ENCODE assay signal across 8 cellular contexts in genomic region chr4:75180790-75181776, GRCh38.
A peak's percentile ranks its signal among the peaks of the same experiment; 100 is the strongest.
DNase-seq lines count a peak whose midpoint lies in the region; ATAC-seq, FAIRE-seq and TF ChIP-seq lines count a peak whose summit lies in the region.

No MANE protein-coding gene starts in this region.

- FAIRE-seq in K562 (lab: Jason Lieb, UNC), result no peak

- CTCF ChIA-PET in K562 (lab: Yijun Ruan, JAX; ENCODE audit: low intra/inter-chr PET ratio), result no interaction called here

- peak overlapping the region; percentile 69 for H2AFZ ChIP-seq in K562 (ENCODE audit: low read depth, low read length)

- no peak for TF ChIP-seq CTCF in K562 (IDR thresholded peaks at IDR 0.05 in 2 of 3, conservative IDR thresholded peaks at IDR 0.05 in 1 of 3; ENCODE audit: insufficient read depth in 2 of 3, low read depth in 1 of 3, low read length in 3 of 3)

- H3K27me3 ChIP-seq in BLaER1 treated with 17β-estradiol and CSF1 and Interleukin-3, amounts not matched to agents 10 nM and 100 nM, result no peaks in the 10 kb centered on the region
- no peaks in the 10 kb centered on the region for H3K27me3 ChIP-seq in K562 (ENCODE audit: control insufficient read depth in 2 of 2, insufficient read depth in 2 of 2, low read length in 2 of 2)

- no peaks in the 10 kb centered on the region for H3K27me3 Mint-ChIP-seq in activated T-cell treated with anti-CD3 and anti-CD28 coated beads, Interleukin-2, amount 50 U/mL, for 24 hours

- peak overlapping the region; percentile 50 to 86 (median 76) for H3K27ac ChIP-seq in BLaER1 treated with 17β-estradiol and CSF1 and Interleukin-3, amounts not matched to agents 10 nM and 100 nM
- no peak overlapping the region for H3K27ac ChIP-seq in K562 (ENCODE audit: extremely low read depth, low read depth, low read length)

- no peaks in the 10 kb centered on the region for H3K36me3 Mint-ChIP-seq in activated T-cell treated with anti-CD3 and anti-CD28 coated beads, Interleukin-2, amount 50 U/mL, for 24 hours (ENCODE audit: low read depth)

- TF ChIP-seq POLR2A in K562 (conservative IDR thresholded peaks at IDR 0.05), result no peak

- ATAC-seq in GM21381 (IDR thresholded peaks at IDR 0.05; ENCODE audit: unreplicated experiment), result peak; percentile 85
- ATAC-seq in HG03460 (IDR thresholded peaks at IDR 0.05; ENCODE audit: unreplicated experiment), result peak; percentile 90
- peak; percentile 78 for ATAC-seq in K562
- no peak for ATAC-seq in sciatic nerve

- H3K4me3 Mint-ChIP-seq in activated T-cell treated with anti-CD3 and anti-CD28 coated beads, Interleukin-2, amount 50 U/mL, for 24 hours, result no peak overlapping the region

- POLR2A ChIA-PET in K562 (lab: Yijun Ruan, JAX), result no interaction called here

- peak in 2 of 4 experiments; percentile 24 to 30 for DNase-seq in K562 (ENCODE audit: extremely low read depth in 1 of 4, low spot score in 3 of 4)
- DNase-seq in sciatic nerve (ENCODE audit: low spot score), result no peak
- DNase-seq in GM19240 (ENCODE audit: insufficient read length, low spot score), result no peak
- DNase-seq in activated T-cell treated with anti-CD3 and anti-CD28 coated beads, Interleukin-2, amount 50 U/mL, for 24 hours, result no peak
- DNase-seq in SW 1271 (lab: John Stamatoyannopoulos, UW), result no peak

- peaks cover 12 to 21% (median 18%) of the 10 kb centered on the region in 11 experiments; a peak in 19 of 22 replicates for H3K9me3 ChIP-seq in BLaER1 treated with 17β-estradiol and CSF1 and Interleukin-3, amounts not matched to agents 10 nM and 100 nM (replicated peaks in 1 of 11)
- H3K9me3 ChIP-seq in K562 (replicated peaks; ENCODE audit: control insufficient read depth, insufficient read depth, low read depth, low read length), result no peaks in the 10 kb centered on the region

- H4K20me1 ChIP-seq in BLaER1 treated with 17β-estradiol and CSF1 and Interleukin-3, amounts not matched to agents 10 nM and 100 nM, result no peaks in the 10 kb centered on the region
- H4K20me1 ChIP-seq in K562 (replicated peaks; ENCODE audit: control insufficient read depth, insufficient read depth, low read length), result no peaks in the 10 kb centered on the region

- no peaks in the 10 kb centered on the region for H3K36me3 ChIP-seq in BLaER1 treated with 17β-estradiol and CSF1 and Interleukin-3, amounts not matched to agents 10 nM and 100 nM
- no peaks in the 10 kb centered on the region for H3K36me3 ChIP-seq in K562 (ENCODE audit: control insufficient read depth, insufficient read depth, low read length)

- H3K4me2 ChIP-seq in BLaER1 treated with 17β-estradiol and CSF1 and Interleukin-3, amounts not matched to agents 10 nM and 100 nM, result peak overlapping the region; percentile 83 to 95 (median 92)
- no peak overlapping the region for H3K4me2 ChIP-seq in K562 (ENCODE audit: insufficient read depth, low read length)

- no peaks in the 10 kb centered on the region for H3K79me2 ChIP-seq in K562 (ENCODE audit: control insufficient read depth, insufficient read depth, low read length)

- H3K4me1 ChIP-seq in BLaER1 treated with 17β-estradiol and CSF1 and Interleukin-3, amounts not matched to agents 10 nM and 100 nM, result peaks cover 9 to 21% (median 18%) of the 10 kb centered on the region in 10 experiments
- H3K4me1 ChIP-seq in K562 (replicated peaks in 1 of 2; ENCODE audit: control insufficient read depth in 2 of 2, insufficient read depth in 2 of 2, low read length in 2 of 2), result no peaks in the 10 kb centered on the region; a peak in 1 of 5 replicates

- peak overlapping the region; percentile 62 to 80 (median 72) for H3K9ac ChIP-seq in BLaER1 treated with 17β-estradiol and CSF1 and Interleukin-3, amounts not matched to agents 10 nM and 100 nM
- no peak overlapping the region for H3K9ac ChIP-seq in K562 (ENCODE audit: insufficient read depth in 1 of 2, low read depth in 2 of 2, low read length in 2 of 2)

- WGBS in K562 (ENCODE audit: insufficient coverage, low coverage, missing lambda C conversion rate), result 2% methylated on average over 8 of the region's 10 CpGs

- H3K4me1 Mint-ChIP-seq in activated T-cell treated with anti-CD3 and anti-CD28 coated beads, Interleukin-2, amount 50 U/mL, for 24 hours (ENCODE audit: low read depth), result no peaks in the 10 kb centered on the region

- peaks cover 7% of the 10 kb centered on the region for H3K9me3 Mint-ChIP-seq in activated T-cell treated with anti-CD3 and anti-CD28 coated beads, Interleukin-2, amount 50 U/mL, for 24 hours

- TF ChIP-seq EP300 in K562 (IDR thresholded peaks at IDR 0.05; ENCODE audit: low read length), result no peak

- peak overlapping the region; percentile 30 to 64 (median 52) for H3K4me3 ChIP-seq in BLaER1 treated with 17β-estradiol and CSF1 and Interleukin-3, amounts not matched to agents 10 nM and 100 nM
- no peak overlapping the region for H3K4me3 ChIP-seq in K562

- no peaks in the 10 kb centered on the region for H3K9me1 ChIP-seq in K562 (ENCODE audit: control insufficient read depth, insufficient read depth, low read length)

- BruUV-seq in K562 (replicated peaks; lab: Mats Ljungman, UMichigan), result no TSS peak

- intact Hi-C loops in K562 (cut with micrococcal nuclease) (no loop called here), sciatic nerve (cut with DNase I) (no loop called here)

- no peak overlapping the region for H3K27ac Mint-ChIP-seq in activated T-cell treated with anti-CD3 and anti-CD28 coated beads, Interleukin-2, amount 50 U/mL, for 24 hours

- no peak for TF ChIP-seq RAD21 in K562 (CRISPR knock-in tag; conservative IDR thresholded peaks at IDR 0.05 in 1 of 2, IDR thresholded peaks at IDR 0.05 in 1 of 2)

- in situ Hi-C loops in K562 (cut with MboI), result no loop called here

TF ChIP-seq in K562, 482 proteins besides CTCF, POLR2A, EP300 and RAD21:
- TF ChIP-seq NFE2 (IDR thresholded peaks at IDR 0.05; ENCODE audit: low read depth) (peak; percentile 42; the same call in 1 of the 2 replicates), EGR1 (conservative IDR thresholded peaks at IDR 0.05) (0 out of 2 replicates have a peak, but pooled peaks have one; percentile 17), HDAC6 (IDR thresholded peaks at IDR 0.05; ENCODE audit: low read depth, low read length) (no peak), NFIC (IDR thresholded peaks at IDR 0.05) (no peak), ZNF586 (CRISPR knock-in tag; conservative IDR thresholded peaks at IDR 0.05) (no peak), ZBTB33 (CRISPR knock-in tag; IDR thresholded peaks at IDR 0.05) (no peak), YY1 (IDR thresholded peaks at IDR 0.05; ENCODE audit: borderline replicate concordance in 1 of 3, control insufficient read depth in 1 of 3, extremely low read depth in 1 of 3, insufficient read depth in 3 of 3, insufficient read length in 1 of 3, insufficient replicate concordance in 2 of 3, low read depth in 1 of 3, low read length in 2 of 3) (peak in 2 of 3 experiments; percentile 17 to 71)

Comparison
In these comparisons a context has a peak if more than half of its experiments do, and no peak if none do; other contexts are left out.
1. H3K9ac ChIP-seq: peak in BLaER1 treated with 17β-estradiol and CSF1 and Interleukin-3, amounts not matched to agents 10 nM and 100 nM (11 of 11); none in K562 (0 of 2).